ENCODE assay signal across 1 cellular context in genomic region chr11:859394-860131, GRCh38.
A peak's percentile ranks its signal among the peaks of the same experiment; 100 is the strongest.
TF ChIP-seq lines count a peak whose summit lies in the region.

No MANE protein-coding gene starts in this region.

TF ChIP-seq in HEK293, 187 proteins besides CTCF, POLR2A, EP300 and RAD21 (continued from another document):
- TF ChIP-seq ZNF704 (tag by site-specific recombination; IDR thresholded peaks at IDR 0.05), result no peak
- no peak for TF ChIP-seq HIC1 (tag by site-specific recombination; IDR thresholded peaks at IDR 0.05)
- peak; percentile 75 for TF ChIP-seq ZBTB20 (tag by site-specific recombination; IDR thresholded peaks at IDR 0.05)
- TF ChIP-seq ZNF510 (tag by site-specific recombination; IDR thresholded peaks at IDR 0.05; ENCODE audit: insufficient replicate concordance), result no peak
- no peak for TF ChIP-seq ZNF221 (tag by site-specific recombination; IDR thresholded peaks at IDR 0.05; ENCODE audit: borderline replicate concordance)
- no peak for TF ChIP-seq PRDM1 (tag by site-specific recombination; IDR thresholded peaks at IDR 0.05)
- TF ChIP-seq OSR2 (tag by site-specific recombination; IDR thresholded peaks at IDR 0.05), result no peak; the same call in 1 of the 2 replicates
- TF ChIP-seq ZNF121 (tag by site-specific recombination; IDR thresholded peaks at IDR 0.05), result no peak
- TF ChIP-seq ZNF48 (tag by site-specific recombination; IDR thresholded peaks at IDR 0.05), result no peak
- 0 out of 2 replicates have a peak, but pooled peaks have one; percentile 25 for TF ChIP-seq WT1 (tag by site-specific recombination; IDR thresholded peaks at IDR 0.05)
- no peak for TF ChIP-seq ZNF112 (tag by site-specific recombination; IDR thresholded peaks at IDR 0.05)
- TF ChIP-seq YY1 (tag by site-specific recombination; IDR thresholded peaks at IDR 0.05), result no peak
- peak; percentile 92 for TF ChIP-seq GLIS1 (tag by site-specific recombination; IDR thresholded peaks at IDR 0.05)
- no peak for TF ChIP-seq ZNF302 (tag by site-specific recombination; IDR thresholded peaks at IDR 0.05; ENCODE audit: low read depth)
- no peak for TF ChIP-seq ZSCAN16 (tag by site-specific recombination; IDR thresholded peaks at IDR 0.05)
- peak; percentile 24; the same call in 1 of the 2 replicates for TF ChIP-seq KLF8 (tag by site-specific recombination; IDR thresholded peaks at IDR 0.05)
- TF ChIP-seq ZNF398 (tag by site-specific recombination; IDR thresholded peaks at IDR 0.05), result 0 out of 2 replicates have a peak, but pooled peaks have one; percentile 19
- no peak for TF ChIP-seq GFI1B (tag by site-specific recombination; IDR thresholded peaks at IDR 0.05)
- TF ChIP-seq ZNF660 (tag by site-specific recombination; IDR thresholded peaks at IDR 0.05), result no peak
- no peak for TF ChIP-seq ZNF335 (tag by site-specific recombination; conservative IDR thresholded peaks at IDR 0.05)
- no peak for TF ChIP-seq KLF7 (tag by site-specific recombination; IDR thresholded peaks at IDR 0.05; ENCODE audit: borderline replicate concordance)
- TF ChIP-seq PRDM10 (tag by site-specific recombination; IDR thresholded peaks at IDR 0.05), result no peak
- TF ChIP-seq ZBTB17 (tag by site-specific recombination; IDR thresholded peaks at IDR 0.05), result peak; percentile 77
- TF ChIP-seq ZNF707 (tag by site-specific recombination; IDR thresholded peaks at IDR 0.05), result no peak
- no peak for TF ChIP-seq FEZF1 (tag by site-specific recombination; IDR thresholded peaks at IDR 0.05)
- no peak for TF ChIP-seq ZSCAN4 (tag by site-specific recombination; IDR thresholded peaks at IDR 0.05)
- no peak for TF ChIP-seq ZNF692 (tag by site-specific recombination; IDR thresholded peaks at IDR 0.05)
- TF ChIP-seq ZNF585B (tag by site-specific recombination; IDR thresholded peaks at IDR 0.05), result no peak
